Comparison of ENCODE assay signal across 2 cellular contexts in genomic region chr3:152397348-152397747, GRCh38.
TF ChIP-seq lines count a peak whose summit lies in the region.

No MANE protein-coding gene starts in this region.

TF ChIP-seq in HEK293, 187 proteins besides CTCF, POLR2A, EP300 and RAD21:
- peak; percentile 24; the same call in 1 of the 2 replicates for TF ChIP-seq ZNF202 (tag by site-specific recombination; IDR thresholded peaks at IDR 0.05; ENCODE audit: borderline replicate concordance)
- TF ChIP-seq ZNF146 (tag by site-specific recombination; IDR thresholded peaks at IDR 0.05): peak; percentile 96
- TF ChIP-seq ZNF580 (tag by site-specific recombination; IDR thresholded peaks at IDR 0.05): peak; percentile 55; the same call in 1 of the 2 replicates

TF ChIP-seq in K562, 482 proteins besides CTCF, POLR2A, EP300 and RAD21:
- TF ChIP-seq SMARCA5 (IDR thresholded peaks at IDR 0.05) (0 out of 2 replicates have a peak, but pooled peaks have one; percentile 30), RBM25 (IDR thresholded peaks at IDR 0.05; ENCODE audit: low read depth, low read length, severe bottlenecking) (peak; percentile 38), KDM1A (IDR thresholded peaks at IDR 0.05) (0 out of 4 replicates have a peak, but pooled peaks of 1 of the 2 experiments have one; percentile 8), ZNF146 (CRISPR knock-in tag; IDR thresholded peaks at IDR 0.05; ENCODE audit: unreplicated experiment) (peak; percentile 94)
